ENCODE assay signal across 18 cellular contexts in genomic region chr11:122788781-122789535, GRCh38. TPM values are rescaled to one million over a fixed set of nuclear protein-coding genes. Genes with fewer than 3 reads are reported as not detected.
DNase-seq lines count a peak whose midpoint lies in the region; ATAC-seq and TF ChIP-seq lines count a peak whose summit lies in the region.
"Had no signal": no experiment of that assay in that cellular context is flagged by ENCODE, and none has a peak within 500 bp of the region (broad histone marks: within the 10 kb centered on the region; RNA-seq: fewer than 3 reads in every experiment).

No MANE protein-coding gene starts in this region.

- H4K8ac ChIP-seq in trophoblast cell (ENCODE audit: low read depth, low read length) = no peak overlapping the region

- H3K27ac ChIP-seq in SK-N-SH (ENCODE audit: low read depth in 2 of 2, low read length in 1 of 2) (no peak overlapping the region), trophoblast cell (ENCODE audit: low read depth, low read length) (no peak overlapping the region)
- H3K27ac ChIP-seq: 22Rv1, adrenal gland, gastroesophageal sphincter, left ventricle myocardium inferior, tibial artery had no signal

- no peak for TF ChIP-seq EP300 in SK-N-SH (IDR thresholded peaks at IDR 0.05; ENCODE audit: borderline replicate concordance in 1 of 2, low read depth in 1 of 2, low read length in 1 of 2)

- H3K4me3 ChIP-seq in SK-N-SH (ENCODE audit: low read depth in 2 of 2, low read length in 1 of 2) (no peak overlapping the region), Loucy (ENCODE audit: low read length, poor library complexity, severe bottlenecking) (no peak overlapping the region), choroid plexus epithelial cell (ENCODE audit: low read depth, low read length) (no peak overlapping the region), trophoblast cell (ENCODE audit: low read depth, low read length) (no peak overlapping the region)
- H3K4me3 ChIP-seq: adrenal gland, gastroesophageal sphincter, left ventricle myocardium inferior, tibial artery had no signal

- H3K27me3 ChIP-seq in SK-N-SH (ENCODE audit: insufficient read depth) = no peaks in the 10 kb centered on the region
- no peaks in the 10 kb centered on the region for H3K27me3 ChIP-seq in Loucy (ENCODE audit: insufficient read depth, low read length, poor library complexity, severe bottlenecking)
- H3K27me3 ChIP-seq in trophoblast cell (ENCODE audit: insufficient read depth, low read length) = no peaks in the 10 kb centered on the region
- H3K27me3 ChIP-seq: adrenal gland, gastroesophageal sphincter, tibial artery had no signal

- no peak overlapping the region for H2AFZ ChIP-seq in SK-N-SH (ENCODE audit: low read depth)
- no peak overlapping the region for H2AFZ ChIP-seq in Loucy (ENCODE audit: low read length)
- H2AFZ ChIP-seq in trophoblast cell (ENCODE audit: insufficient read depth, low read length, poor library complexity) = no peak overlapping the region

- H3K79me2 ChIP-seq in SK-N-SH (ENCODE audit: insufficient read depth) (no peaks in the 10 kb centered on the region), Loucy (ENCODE audit: insufficient read depth, low read length) (no peaks in the 10 kb centered on the region), trophoblast cell (ENCODE audit: control insufficient read depth, insufficient read depth, low read length, poor library complexity) (no peaks in the 10 kb centered on the region)

- H3K4ac ChIP-seq in trophoblast cell (ENCODE audit: low read depth, low read length) = no peak overlapping the region

- no peak overlapping the region for H3K18ac ChIP-seq in trophoblast cell (ENCODE audit: low read length)

- no peak overlapping the region for H2AK5ac ChIP-seq in trophoblast cell (ENCODE audit: low read length)

- CTCF ChIA-PET in SK-N-SH (lab: Yijun Ruan, JAX) = interaction anchor here (0.9 to 3.9 kb wide), 10 partner anchors 8 to 209 kb away, joined by 3 to 25 read pairs (median 5); no protein-coding TSS in a partner anchor

- H4K20me1 ChIP-seq in SK-N-SH (ENCODE audit: insufficient read depth) (no peaks in the 10 kb centered on the region), Loucy (ENCODE audit: insufficient read depth, low read length, poor library complexity, severe bottlenecking) (no peaks in the 10 kb centered on the region)

- no peaks in the 10 kb centered on the region for H3K9me3 ChIP-seq in SK-N-SH
- no peaks in the 10 kb centered on the region for H3K9me3 ChIP-seq in Loucy (ENCODE audit: insufficient read depth, low read depth, low read length)
- H3K9me3 ChIP-seq in trophoblast cell (ENCODE audit: insufficient read depth, low read depth, low read length) = no peaks in the 10 kb centered on the region
- H3K9me3 ChIP-seq: adrenal gland, gastroesophageal sphincter, left ventricle myocardium inferior, tibial artery had no signal

- H3K4me2 ChIP-seq in SK-N-SH = no peak overlapping the region
- no peak overlapping the region for H3K4me2 ChIP-seq in Loucy (ENCODE audit: low read depth, low read length, poor library complexity, severe bottlenecking)
- no peak overlapping the region for H3K4me2 ChIP-seq in trophoblast cell (ENCODE audit: low read length)

- no peak overlapping the region for H2BK5ac ChIP-seq in trophoblast cell (ENCODE audit: low read depth, low read length, poor library complexity)

- H4K91ac ChIP-seq in trophoblast cell (ENCODE audit: low read depth, low read length) = no peak overlapping the region

- H3K36me3 ChIP-seq in SK-N-SH (replicated peaks in 1 of 2; ENCODE audit: control insufficient read depth in 1 of 2, insufficient read depth in 2 of 2, low read length in 1 of 2) (peaks cover 0 to 14% of the 10 kb centered on the region in 2 experiments), Loucy (ENCODE audit: insufficient read depth, low read length) (peaks cover 79% of the 10 kb centered on the region; the same call in 1 of the 2 replicates), trophoblast cell (ENCODE audit: control insufficient read depth in 1 of 2, insufficient read depth in 2 of 2, low read length in 2 of 2) (peaks cover 11 to 31% of the 10 kb centered on the region in 2 experiments)
- H3K36me3 ChIP-seq: adrenal gland, gastroesophageal sphincter had no signal

- no peak overlapping the region for H3K14ac ChIP-seq in trophoblast cell (ENCODE audit: low read length)

- peak; percentile 48 for TF ChIP-seq CTCF in SK-N-SH (IDR thresholded peaks at IDR 0.05)
- peak; percentile 61 for TF ChIP-seq CTCF in Loucy (conservative IDR thresholded peaks at IDR 0.05; ENCODE audit: low read length)
- TF ChIP-seq CTCF in choroid plexus epithelial cell (conservative IDR thresholded peaks at IDR 0.05; ENCODE audit: low read depth, low read length) = peak; percentile 18

- no peak overlapping the region for H2BK12ac ChIP-seq in trophoblast cell (ENCODE audit: low read length)

- WGBS in SK-N-SH (ENCODE audit: low lambda C conversion rate) = 98% methylated on average over 10 of the region's 10 CpGs
- WGBS in trophoblast cell (ENCODE audit: extremely low coverage, insufficient coverage, insufficient read length) = no CpG with 5 or more reads among the region's 10 CpGs

- H3K23ac ChIP-seq in trophoblast cell (ENCODE audit: low read length) = no peak overlapping the region

- POLR2A ChIA-PET in SK-N-SH (lab: Yijun Ruan, JAX) = no interaction called here

- H3K9me2 ChIP-seq in SK-N-SH (no peaks in the 10 kb centered on the region), Loucy (replicated peaks; ENCODE audit: low read depth, low read length) (no peaks in the 10 kb centered on the region)

- no peak for ATAC-seq in SK-N-SH treated with all-trans-retinoic acid at 6 μM for 48 hours
- no peak for ATAC-seq in HG02678 (IDR thresholded peaks at IDR 0.05; ENCODE audit: unreplicated experiment)
- ATAC-seq in GM18519 (IDR thresholded peaks at IDR 0.05; ENCODE audit: low FRiP score, unreplicated experiment) = no peak
- ATAC-seq: activated T-helper 17 cell treated with anti-CD3 and anti-CD28 coated beads, Interleukin-2, amount 50 U/mL, for 72 hours; gastroesophageal sphincter had no signal

- peaks cover 2% of the 10 kb centered on the region for H3K79me1 ChIP-seq in trophoblast cell (ENCODE audit: low read length)

- H4K12ac ChIP-seq in trophoblast cell (ENCODE audit: low read depth, low read length) = no peak overlapping the region

- H3K9ac ChIP-seq in SK-N-SH = no peak overlapping the region
- no peak overlapping the region for H3K9ac ChIP-seq in Loucy (ENCODE audit: low read depth, low read length, poor library complexity, severe bottlenecking)
- no peak overlapping the region for H3K9ac ChIP-seq in trophoblast cell (ENCODE audit: low read length)

- TF ChIP-seq RAD21 in SK-N-SH (IDR thresholded peaks at IDR 0.05; ENCODE audit: low read length) = no peak

- no peak for DNase-seq in SK-N-SH
- DNase-seq in choroid plexus epithelial cell (ENCODE audit: low read depth) = no peak
- DNase-seq in trophoblast cell = peak; percentile 66 to 80
- DNase-seq in GDM1 (lab: John Stamatoyannopoulos, UW) = no peak
- DNase-seq: adrenal gland; CD4-positive, CD25-positive, alpha-beta regulatory T cell; left ventricle myocardium inferior; NCI-H69; posterior cingulate gyrus; small intestine; tibial artery had no signal

- H3K4me1 ChIP-seq in SK-N-SH (ENCODE audit: control insufficient read depth in 1 of 2, insufficient read depth in 2 of 2, low read depth in 1 of 2, low read length in 1 of 2) = peaks cover 0 to 24% of the 10 kb centered on the region in 2 experiments; a peak in 3 of 4 replicates
- H3K4me1 ChIP-seq in Loucy (ENCODE audit: insufficient read depth, low read length, poor library complexity, severe bottlenecking) = no peaks in the 10 kb centered on the region
- peaks cover 7 to 11% of the 10 kb centered on the region in 2 experiments for H3K4me1 ChIP-seq in trophoblast cell (ENCODE audit: control insufficient read depth in 1 of 2, insufficient read depth in 2 of 2, low read length in 2 of 2)

- no peak overlapping the region for H2BK120ac ChIP-seq in trophoblast cell (ENCODE audit: insufficient read depth, low read length, poor library complexity)

- H3F3A ChIP-seq in SK-N-SH (replicated peaks; ENCODE audit: insufficient read depth) = peaks cover 41% of the 10 kb centered on the region
- H3F3A ChIP-seq in Loucy (ENCODE audit: low read depth) = no peaks in the 10 kb centered on the region

TF ChIP-seq in SK-N-SH, 30 proteins besides CTCF, POLR2A, EP300 and RAD21 (continues in another document):
- TF ChIP-seq MAX (IDR thresholded peaks at IDR 0.05; ENCODE audit: low read depth) (no peak), NFIC (IDR thresholded peaks at IDR 0.05; ENCODE audit: borderline replicate concordance) (no peak), GATA2 (CRISPR knock-in tag; IDR thresholded peaks at IDR 0.05) (no peak), FOXM1 (IDR thresholded peaks at IDR 0.05; ENCODE audit: low read depth) (no peak), FOXJ3 (CRISPR knock-in tag; IDR thresholded peaks at IDR 0.05) (no peak), RFX5 (IDR thresholded peaks at IDR 0.05; ENCODE audit: low read length) (no peak)

TF ChIP-seq in SK-N-SH treated with all-trans-retinoic acid at 6 μM for 48 hours, 23 proteins besides CTCF, POLR2A, EP300 and RAD21:
- TF ChIP-seq SNAI2 (CRISPR knock-in tag; IDR thresholded peaks at IDR 0.05) (no peak), PPARA (CRISPR knock-in tag; IDR thresholded peaks at IDR 0.05; ENCODE audit: borderline replicate concordance) (no peak), GLIS3 (CRISPR knock-in tag; IDR thresholded peaks at IDR 0.05) (no peak), ZFP3 (CRISPR knock-in tag; IDR thresholded peaks at IDR 0.05) (no peak)

RNA-seq across cellular contexts. Expression of gene CRTAM, which starts 49.3 kb away (rescaled TPM):
- not detected in 2 replicates for polyA plus RNA-seq in SK-N-SH (2012; rRNA removed)
- not detected in 2 replicates for polyA plus RNA-seq in SK-N-SH (2012; cell fraction: cytosol; rRNA removed)
- polyA plus RNA-seq in SK-N-SH (2012; cell fraction: nucleus; rRNA removed) = not detected in 2 replicates
- polyA plus RNA-seq in trophoblast cell (2013) = 0.03 and 0.04 TPM in 2 replicates

Comparison
In these comparisons a context has a peak if more than half of its experiments do, and no peak if none do; other contexts are left out.
1. DNase-seq: peak in trophoblast cell (2 of 2); none in SK-N-SH (single experiment), choroid plexus epithelial cell (single experiment) and GDM1 (single experiment).
2. Peak in every context shown above with its lines, with median percentiles within 50 percentile points of each other: CTCF ChIP-seq.